In genomic region chr11:43580735-43581369, GRCh38 we compare ENCODE assay signal across 8 cellular contexts.
DNase-seq lines count a peak whose midpoint lies in the region; ATAC-seq and TF ChIP-seq lines count a peak whose summit lies in the region.

No MANE protein-coding gene starts in this region.

- H3K27me3 Mint-ChIP-seq in CD4-positive, alpha-beta T cell, result peaks cover 98% of the 10 kb centered on the region
- peaks cover 54 to 55% of the 10 kb centered on the region in 2 donors for H3K27me3 Mint-ChIP-seq in natural killer cell treated with Interleukin-12 subunit alpha and Interleukin-12 subunit beta and Interleukin-15 and Interleukin-18, amount 100 ng/mL, for 72 hours

- no peaks in the 10 kb centered on the region for H3K9me2 ChIP-seq in Karpas-422 (replicated peaks; ENCODE audit: insufficient read depth, low read length)

- H2AFZ ChIP-seq in Karpas-422 (ENCODE audit: low read length), result no peak overlapping the region

- H3K9ac ChIP-seq in Karpas-422 (ENCODE audit: low read length) (no peak overlapping the region), colonic mucosa (ENCODE audit: low read depth in 2 of 2, low read length in 2 of 2) (no peak overlapping the region)

- no peak for TF ChIP-seq CTCF in CD4-positive, alpha-beta T cell (IDR thresholded peaks at IDR 0.05)
- no peak for TF ChIP-seq CTCF in colonic mucosa (IDR thresholded peaks at IDR 0.05)

- peaks cover 19% of the 10 kb centered on the region for H3K4me1 ChIP-seq in Karpas-422 (ENCODE audit: low read length)
- H3K4me1 ChIP-seq in colonic mucosa, result no peaks in the 10 kb centered on the region

- ATAC-seq in CD4-positive, alpha-beta T cell (ENCODE audit: poor library complexity), result no peak
- ATAC-seq in natural killer cell treated with Interleukin-12 subunit alpha and Interleukin-12 subunit beta and Interleukin-15 and Interleukin-18, amount 100 ng/mL, for 72 hours, result no peak
- no peak for ATAC-seq in GM19463 (IDR thresholded peaks at IDR 0.05; ENCODE audit: unreplicated experiment)

- no peaks in the 10 kb centered on the region for H3K9me3 Mint-ChIP-seq in CD4-positive, alpha-beta T cell
- H3K9me3 Mint-ChIP-seq in natural killer cell treated with Interleukin-12 subunit alpha and Interleukin-12 subunit beta and Interleukin-15 and Interleukin-18, amount 100 ng/mL, for 72 hours, result no peaks in the 10 kb centered on the region

- no peaks in the 10 kb centered on the region for H3K36me3 Mint-ChIP-seq in CD4-positive, alpha-beta T cell (ENCODE audit: low read depth)
- peaks cover 5% of the 10 kb centered on the region for H3K36me3 Mint-ChIP-seq in natural killer cell treated with Interleukin-12 subunit alpha and Interleukin-12 subunit beta and Interleukin-15 and Interleukin-18, amount 100 ng/mL, for 72 hours

- CTCF ChIA-PET in CD4-positive, alpha-beta T cell (lab: Charles Lee), result no interaction called here

- DNase-seq in CD4-positive, alpha-beta T cell, result no peak
- peak; percentile 70 for DNase-seq in Karpas-422
- DNase-seq in cerebellar cortex (ENCODE audit: low spot score), result peak; percentile 91
- no peak for DNase-seq in natural killer cell treated with Interleukin-12 subunit alpha and Interleukin-12 subunit beta and Interleukin-15 and Interleukin-18, amount 100 ng/mL, for 72 hours (ENCODE audit: low spot score)
- DNase-seq in HCEC 1CT, result no peak
- DNase-seq in HuH-7 (ENCODE audit: low spot score), result no peak
- DNase-seq in colonic mucosa, result no peak

- POLR2A ChIA-PET in CD4-positive, alpha-beta T cell (lab: Charles Lee), result no interaction called here

- H3K79me2 ChIP-seq in Karpas-422 (ENCODE audit: low read length), result no peaks in the 10 kb centered on the region

- H4K20me1 ChIP-seq in Karpas-422 (ENCODE audit: insufficient read depth, low read depth, low read length), result no peaks in the 10 kb centered on the region

- H3K4me2 ChIP-seq in Karpas-422 (ENCODE audit: low read depth, low read length, poor library complexity, severe bottlenecking), result peak overlapping the region; percentile 42

- intact Hi-C loops in CD4-positive, alpha-beta T cell (cut with DNase I, micrococcal nuclease), result no loop called here
- intact Hi-C loops in colonic mucosa (cut with DNase I), result no loop called here

- peak overlapping the region; percentile 83 for H3K4me3 Mint-ChIP-seq in CD4-positive, alpha-beta T cell
- peak overlapping the region; percentile 75 for H3K4me3 Mint-ChIP-seq in natural killer cell treated with Interleukin-12 subunit alpha and Interleukin-12 subunit beta and Interleukin-15 and Interleukin-18, amount 100 ng/mL, for 72 hours

- H3K27me3 ChIP-seq in CD4-positive, alpha-beta T cell (ENCODE audit: control insufficient read depth, insufficient read depth, low read length), result peaks cover 96% of the 10 kb centered on the region
- H3K27me3 ChIP-seq in Karpas-422 (ENCODE audit: low read length) (no peaks in the 10 kb centered on the region), colonic mucosa (peaks cover 79% of the 10 kb centered on the region)

- H3K36me3 ChIP-seq in Karpas-422 (ENCODE audit: insufficient read depth, low read length), result no peaks in the 10 kb centered on the region
- H3K36me3 ChIP-seq in colonic mucosa, result no peaks in the 10 kb centered on the region

- H3K4me3 ChIP-seq in Karpas-422 (ENCODE audit: low read length) (peak overlapping the region; percentile 34; the same call in 1 of the 2 replicates), colonic mucosa (no peak overlapping the region)

- H3K27ac Mint-ChIP-seq in CD4-positive, alpha-beta T cell, result no peak overlapping the region
- no peak overlapping the region for H3K27ac Mint-ChIP-seq in natural killer cell treated with Interleukin-12 subunit alpha and Interleukin-12 subunit beta and Interleukin-15 and Interleukin-18, amount 100 ng/mL, for 72 hours

- H3K27ac ChIP-seq in CD4-positive, alpha-beta T cell (ENCODE audit: low read depth, low read length), result no peak overlapping the region
- H3K27ac ChIP-seq in Karpas-422 (ENCODE audit: low read length) (no peak overlapping the region), colonic mucosa (no peak overlapping the region)

- no peaks in the 10 kb centered on the region for H3K9me3 ChIP-seq in CD4-positive, alpha-beta T cell (ENCODE audit: control insufficient read depth, low read length)
- H3K9me3 ChIP-seq in Karpas-422 (ENCODE audit: low read length), result no peaks in the 10 kb centered on the region
- H3K9me3 ChIP-seq in colonic mucosa, result no peaks in the 10 kb centered on the region

- H3K4me1 Mint-ChIP-seq in CD4-positive, alpha-beta T cell (ENCODE audit: low read depth), result peaks cover 53% of the 10 kb centered on the region
- peaks cover 14 to 21% of the 10 kb centered on the region in 2 donors for H3K4me1 Mint-ChIP-seq in natural killer cell treated with Interleukin-12 subunit alpha and Interleukin-12 subunit beta and Interleukin-15 and Interleukin-18, amount 100 ng/mL, for 72 hours (ENCODE audit: low read depth in 2 of 2)

Comparison
In these comparisons a context has a peak if more than half of its experiments do, and no peak if none do; other contexts are left out.
1. DNase-seq: peak in Karpas-422 (single experiment) and cerebellar cortex (single experiment); none in CD4-positive, alpha-beta T cell (0 of 10), natural killer cell treated with Interleukin-12 subunit alpha and Interleukin-12 subunit beta and Interleukin-15 and Interleukin-18, amount 100 ng/mL, for 72 hours (single experiment), HCEC 1CT (single experiment), HuH-7 (single experiment) and colonic mucosa (single experiment).